Comparison of ENCODE assay signal across 21 cellular contexts in genomic region chr5:173775692-173776135, GRCh38.
DNase-seq lines count a peak whose midpoint lies in the region; ATAC-seq, FAIRE-seq and TF ChIP-seq lines count a peak whose summit lies in the region.
"Had no signal": no experiment of that assay in that cellular context is flagged by ENCODE, and none has a peak within 500 bp of the region (broad histone marks: within the 10 kb centered on the region; RNA-seq: fewer than 3 reads in every experiment).

No MANE protein-coding gene starts in this region.

- H3K27ac Mint-ChIP-seq in brain: peak overlapping the region; percentile 4 to 94 (median 78)
- H3K27ac Mint-ChIP-seq: activated naive CD8-positive, alpha-beta T cell treated with anti-CD3 and anti-CD28 coated beads, Interleukin-2, amount 10 ng/mL, durations not matched to agents 7 days and 5 days; neural progenitor cell; WTC11 had no signal

- no peaks in the 10 kb centered on the region for H3K9me3 ChIP-seq in upper lobe of left lung
- H3K9me3 ChIP-seq: prostate gland had no signal

- WGBS in upper lobe of left lung, 2 donors: 55 to 61% methylated on average over 7 of the region's 7 CpGs

- no peaks in the 10 kb centered on the region for H3K27me3 ChIP-seq in upper lobe of left lung
- H3K27me3 ChIP-seq: foreskin keratinocyte, hepatocyte, neural progenitor cell had no signal

- TF ChIP-seq CTCF in brain (conservative IDR thresholded peaks at IDR 0.05): no peak
- no peak for TF ChIP-seq CTCF in upper lobe of left lung (IDR thresholded peaks at IDR 0.05)

- H3K4me1 Mint-ChIP-seq in brain: peaks cover 66% of the 10 kb centered on the region

- H3K36me3 Mint-ChIP-seq in brain: no peaks in the 10 kb centered on the region
- H3K36me3 Mint-ChIP-seq: activated naive CD8-positive, alpha-beta T cell treated with anti-CD3 and anti-CD28 coated beads, Interleukin-2, amount 10 ng/mL, durations not matched to agents 7 days and 5 days; neural progenitor cell; WTC11 had no signal

- no peak overlapping the region for H3K4me3 Mint-ChIP-seq in brain
- H3K4me3 Mint-ChIP-seq: activated naive CD8-positive, alpha-beta T cell treated with anti-CD3 and anti-CD28 coated beads, Interleukin-2, amount 10 ng/mL, durations not matched to agents 7 days and 5 days; neural progenitor cell; WTC11 had no signal

- DNase-seq in GF-D8 (lab: John Stamatoyannopoulos, UW) (peak; percentile 73), NOMO-1 treated with DMSO at 0.1 percent for 48 hours (lab: John Stamatoyannopoulos, UW; ENCODE audit: unreplicated experiment) (peak; percentile 55), upper lobe of left lung (no peak), urothelium cell line (ENCODE audit: low spot score) (no peak), globus pallidus (ENCODE audit: low spot score) (no peak)
- no peak for DNase-seq in stimulated activated naive CD4-positive, alpha-beta T cell (lab: John Stamatoyannopoulos, UW)
- DNase-seq: activated CD4-positive, alpha-beta T cell treated with anti-CD3 and anti-CD28 coated beads, Interleukin-2, amount 50 U/mL, for 48 hours; activated naive CD8-positive, alpha-beta T cell treated with anti-CD3 and anti-CD28 coated beads, Interleukin-2, amount 10 ng/mL, durations not matched to agents 7 days and 5 days; effector CD4-positive, alpha-beta T cell; foreskin keratinocyte; NCI-H1105 treated with DMSO at 0.1 percent for 48 hours; NCI-H2081; NCI-H446 treated with DMSO at 0.1 percent for 48 hours; stimulated activated CD4-positive, alpha-beta T cell treated with anti-CD3 and anti-CD28 coated beads, Interleukin-1b, Interleukin-23, amount 100 ng/mL, for 48 hours had no signal

- peaks cover 0 to 3% (median 0%) of the 10 kb centered on the region in 5 experiments for H3K9me3 Mint-ChIP-seq in brain
- H3K9me3 Mint-ChIP-seq: activated naive CD8-positive, alpha-beta T cell treated with anti-CD3 and anti-CD28 coated beads, Interleukin-2, amount 10 ng/mL, durations not matched to agents 7 days and 5 days; neural progenitor cell; WTC11 had no signal

- peak overlapping the region in 3 of 4 donors; percentile 7 to 49 (median 21) for H3K27ac ChIP-seq in upper lobe of left lung
- H3K27ac ChIP-seq: foreskin keratinocyte, hepatocyte, neural progenitor cell, prostate gland, SK-N-MC had no signal

- ATAC-seq in upper lobe of left lung (ENCODE audit: low FRiP score in 2 of 2): no peak
- ATAC-seq: foreskin keratinocyte, WTC11 had no signal

- H3K27me3 Mint-ChIP-seq in brain: peaks cover 12% of the 10 kb centered on the region
- H3K27me3 Mint-ChIP-seq: activated naive CD8-positive, alpha-beta T cell treated with anti-CD3 and anti-CD28 coated beads, Interleukin-2, amount 10 ng/mL, durations not matched to agents 7 days and 5 days had no signal

- no peak overlapping the region for H3K4me3 ChIP-seq in upper lobe of left lung
- H3K4me3 ChIP-seq: hepatocyte, neural progenitor cell, prostate gland, SK-N-MC had no signal

- FAIRE-seq in urothelium cell line (lab: Jason Lieb, UNC): no peak
- FAIRE-seq: HTR-8/SVneo had no signal

- TF ChIP-seq POLR2A in upper lobe of left lung (IDR thresholded peaks at IDR 0.05): no peak

- H3K4me1 ChIP-seq in upper lobe of left lung: peaks cover 0 to 6% (median 2%) of the 10 kb centered on the region in 4 donors
- H3K4me1 ChIP-seq: foreskin keratinocyte, prostate gland had no signal

- no peak for TF ChIP-seq EP300 in upper lobe of left lung (IDR thresholded peaks at IDR 0.05)

- H3K36me3 ChIP-seq in upper lobe of left lung: no peaks in the 10 kb centered on the region
- H3K36me3 ChIP-seq: neural progenitor cell, prostate gland had no signal

Comparison
In these comparisons a context has a peak if more than half of its experiments do, and no peak if none do; other contexts are left out.
1. DNase-seq: peak in GF-D8 (single experiment) and NOMO-1 treated with DMSO at 0.1 percent for 48 hours (single experiment); none in upper lobe of left lung (0 of 2), urothelium cell line (single experiment), stimulated activated naive CD4-positive, alpha-beta T cell (0 of 6) and globus pallidus (single experiment).